In the genomic region with DNA sequence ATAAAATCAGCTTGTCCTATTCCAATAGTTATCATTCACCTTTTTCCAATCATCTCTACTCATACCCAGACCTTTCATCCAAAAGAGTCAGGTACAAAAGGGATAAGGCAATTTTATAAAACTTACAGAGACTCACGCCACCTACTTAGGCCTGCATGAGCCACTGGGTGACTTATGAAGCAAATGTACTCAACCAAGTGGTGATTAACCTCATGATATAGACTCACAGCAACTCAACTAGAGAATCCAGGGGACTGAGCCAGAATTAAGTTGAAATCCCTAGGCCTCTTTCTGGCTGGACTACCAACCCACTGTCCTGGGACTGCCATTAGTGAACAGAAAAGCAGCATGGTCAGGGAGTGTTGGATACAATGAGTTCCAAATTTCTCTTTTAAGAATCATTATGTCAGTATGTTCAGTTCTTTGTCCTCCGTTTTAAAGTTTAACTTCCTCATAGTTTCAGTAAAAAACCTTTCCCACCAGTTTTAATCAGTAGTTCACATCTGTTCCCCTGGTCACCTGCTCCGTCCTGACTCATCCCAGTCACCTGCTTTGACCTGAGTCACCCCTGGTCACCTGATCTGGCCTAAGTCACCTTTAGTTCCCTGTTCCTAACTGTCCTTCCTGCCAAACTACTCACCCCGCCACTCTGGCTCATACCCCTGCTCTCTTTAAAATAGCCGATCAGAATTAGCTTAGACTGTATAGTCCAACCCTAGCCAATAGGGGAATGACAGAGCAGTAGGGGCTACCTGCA, we compare ENCODE assay signal across 21 cellular contexts. TPM values are rescaled to one million over a fixed set of nuclear protein-coding genes. Genes with fewer than 3 reads are reported as not detected.
DNase-seq lines count a peak whose midpoint lies in the region; ATAC-seq and TF ChIP-seq lines count a peak whose summit lies in the region.
"Had no signal": no experiment of that assay in that cellular context is flagged by ENCODE, and none has a peak within 500 bp of the region (broad histone marks: within the 10 kb centered on the region; RNA-seq: fewer than 3 reads in every experiment).

No MANE protein-coding gene starts in this region.

- intact Hi-C loops in Caco-2 (cut with micrococcal nuclease; ENCODE audit: unreplicated experiment) = no loop called here
- intact Hi-C loops in mucosa of descending colon (cut with DNase I, micrococcal nuclease) = no loop called here

- no peaks in the 10 kb centered on the region for H3K36me3 Mint-ChIP-seq in Caco-2 (ENCODE audit: insufficient read depth, unreplicated experiment)

- H3K36me3 ChIP-seq in Caco-2 (ENCODE audit: control insufficient read depth, insufficient read depth, low read length) = no peaks in the 10 kb centered on the region
- H3K36me3 ChIP-seq in mucosa of descending colon (ENCODE audit: low read depth) = no peaks in the 10 kb centered on the region
- no peaks in the 10 kb centered on the region for H3K36me3 ChIP-seq in MG63
- H3K36me3 ChIP-seq: adrenal gland, BE2C, tibial artery had no signal

- peaks cover 7% of the 10 kb centered on the region; the same call in 1 of the 2 replicates for H3K9me3 ChIP-seq in Caco-2
- peaks cover 13% of the 10 kb centered on the region for H3K9me3 ChIP-seq in mucosa of descending colon
- H3K9me3 ChIP-seq in MG63 = no peaks in the 10 kb centered on the region
- H3K9me3 ChIP-seq: BE2C had no signal

- CTCF ChIA-PET in Caco-2 (lab: Charles Lee) = no interaction called here

- POLR2A ChIA-PET in Caco-2 (lab: Charles Lee) = no interaction called here

- H3K27me3 Mint-ChIP-seq in Caco-2 (ENCODE audit: insufficient read depth, unreplicated experiment) = no peaks in the 10 kb centered on the region
- H3K27me3 Mint-ChIP-seq: activated T-cell treated with anti-CD3 and anti-CD28 coated beads, Interleukin-2, amount 50 U/mL, for 24 hours; progenitor cell of endocrine pancreas; stimulated activated naive CD8-positive, alpha-beta T cell treated with anti-CD3 and anti-CD28 coated beads, Interleukin-15, Interleukin-2, amounts not matched to agents 100 ng/mL and 50 ng/mL, for 24 hours had no signal

- H3K4me1 Mint-ChIP-seq in Caco-2 (ENCODE audit: low read depth, unreplicated experiment) = peaks cover 21% of the 10 kb centered on the region

- H3K4me3 Mint-ChIP-seq in Caco-2 (ENCODE audit: unreplicated experiment) = no peak overlapping the region
- H3K4me3 Mint-ChIP-seq: activated T-cell treated with anti-CD3 and anti-CD28 coated beads, Interleukin-2, amount 50 U/mL, for 24 hours; effector memory CD8-positive, alpha-beta T cell; H9; stimulated activated naive CD8-positive, alpha-beta T cell treated with anti-CD3 and anti-CD28 coated beads, Interleukin-15, Interleukin-2, amounts not matched to agents 100 ng/mL and 50 ng/mL, for 24 hours; T-helper 1 cell treated with Interleukin-12 subunit alpha and Interleukin-12 subunit beta and Interleukin-4 antibody, amounts not matched to agents 30 μg/mL and 1 μg/mL, for 36 hours had no signal

- no peak overlapping the region for H3K4me3 ChIP-seq in Caco-2 (ENCODE audit: low read depth, low read length)
- H3K4me3 ChIP-seq in epithelial cell of esophagus (ENCODE audit: low read length) = no peak overlapping the region
- H3K4me3 ChIP-seq in mucosa of descending colon = no peak overlapping the region
- H3K4me3 ChIP-seq in MG63 = no peak overlapping the region
- H3K4me3 ChIP-seq: adrenal gland, coronary artery, tibial artery had no signal

- H3K9me3 Mint-ChIP-seq in Caco-2 (ENCODE audit: unreplicated experiment) = peaks cover 17% of the 10 kb centered on the region

- BruUV-seq in Caco-2 (replicated peaks; lab: Mats Ljungman, UMichigan) = TSS peak; percentile 43

- TF ChIP-seq CTCF in Caco-2 (IDR thresholded peaks at IDR 0.05; ENCODE audit: insufficient read depth in 1 of 2, low read depth in 1 of 2, low read length in 1 of 2, severe bottlenecking in 1 of 2, unreplicated experiment in 1 of 2) = no peak
- no peak for TF ChIP-seq CTCF in epithelial cell of esophagus (IDR thresholded peaks at IDR 0.05; ENCODE audit: insufficient read depth, low read depth, low read length, missing control alignments)
- no peak for TF ChIP-seq CTCF in mucosa of descending colon (IDR thresholded peaks at IDR 0.05)

- H3K27ac Mint-ChIP-seq in Caco-2 (ENCODE audit: unreplicated experiment) = peak overlapping the region; percentile 23
- H3K27ac Mint-ChIP-seq: activated T-cell treated with anti-CD3 and anti-CD28 coated beads, Interleukin-2, amount 50 U/mL, for 24 hours; effector memory CD8-positive, alpha-beta T cell; progenitor cell of endocrine pancreas; stimulated activated naive CD8-positive, alpha-beta T cell treated with anti-CD3 and anti-CD28 coated beads, Interleukin-15, Interleukin-2, amounts not matched to agents 100 ng/mL and 50 ng/mL, for 24 hours; T-helper 1 cell treated with Interleukin-12 subunit alpha and Interleukin-12 subunit beta and Interleukin-4 antibody, amounts not matched to agents 30 μg/mL and 1 μg/mL, for 36 hours had no signal

- H3K4me1 ChIP-seq in Caco-2 (peaks cover 14% of the 10 kb centered on the region), mucosa of descending colon (ENCODE audit: low read depth) (peaks cover 8% of the 10 kb centered on the region)
- H3K4me1 ChIP-seq: tibial artery had no signal

- peak; percentile 33 for ATAC-seq in mucosa of descending colon
- no peak for ATAC-seq in HG03565 (IDR thresholded peaks at IDR 0.05; ENCODE audit: unreplicated experiment)
- no peak for ATAC-seq in HG02973 (IDR thresholded peaks at IDR 0.05; ENCODE audit: unreplicated experiment)
- ATAC-seq: effector memory CD8-positive, alpha-beta T cell had no signal

- H3K27me3 ChIP-seq in Caco-2 (replicated peaks; ENCODE audit: control insufficient read depth, insufficient read depth, low read length) = no peaks in the 10 kb centered on the region
- no peaks in the 10 kb centered on the region for H3K27me3 ChIP-seq in MG63
- H3K27me3 ChIP-seq: adrenal gland, BE2C, tibial artery had no signal

- peak; percentile 46 to 66 for DNase-seq in Caco-2
- DNase-seq in LoVo (ENCODE audit: low spot score) = peak; percentile 31
- peak; percentile 7 for DNase-seq in epithelial cell of esophagus (ENCODE audit: low read depth)
- no peak for DNase-seq in mucosa of descending colon
- DNase-seq in NCI-H446 (lab: John Stamatoyannopoulos, UW) = no peak
- DNase-seq in MG63 = no peak
- DNase-seq: activated CD4-positive, alpha-beta T cell treated with anti-CD3 and anti-CD28 coated beads for 4 hours; activated naive CD4-positive, alpha-beta T cell treated with Interleukin-2 at 50 U/mL for 16 hours; activated T-cell treated with anti-CD3 and anti-CD28 coated beads, Interleukin-2, amount 50 U/mL, for 24 hours; BE2C; effector memory CD8-positive, alpha-beta T cell; H9; NCI-H524 treated with DMSO at 0.1 percent for 48 hours; tibial artery had no signal

RNA-seq across cellular contexts. Expression of gene SPTSSA, which starts 36.8 kb away (rescaled TPM):
- 28.1 and 30.0 TPM in 2 replicates for total RNA-seq in Caco-2 (2022)
- 10 to 100 TPM; 39.0 to 63.9 (median 44.2) TPM for total RNA-seq in mucosa of descending colon
- 6.9 and 17.1 TPM in 2 replicates for total RNA-seq in MG63 (2014; rRNA removed; shearing (Covaris generic); ENCODE audit: low replicate concordance)

Comparison
In these comparisons a context has a peak if more than half of its experiments do, and no peak if none do; other contexts are left out.
1. DNase-seq: peak in Caco-2 (2 of 2), LoVo (single experiment) and epithelial cell of esophagus (single experiment); none in mucosa of descending colon (0 of 3), NCI-H446 (0 of 2) and MG63 (single experiment).